Comparison of ENCODE assay signal across 8 cellular contexts in the genomic region with DNA sequence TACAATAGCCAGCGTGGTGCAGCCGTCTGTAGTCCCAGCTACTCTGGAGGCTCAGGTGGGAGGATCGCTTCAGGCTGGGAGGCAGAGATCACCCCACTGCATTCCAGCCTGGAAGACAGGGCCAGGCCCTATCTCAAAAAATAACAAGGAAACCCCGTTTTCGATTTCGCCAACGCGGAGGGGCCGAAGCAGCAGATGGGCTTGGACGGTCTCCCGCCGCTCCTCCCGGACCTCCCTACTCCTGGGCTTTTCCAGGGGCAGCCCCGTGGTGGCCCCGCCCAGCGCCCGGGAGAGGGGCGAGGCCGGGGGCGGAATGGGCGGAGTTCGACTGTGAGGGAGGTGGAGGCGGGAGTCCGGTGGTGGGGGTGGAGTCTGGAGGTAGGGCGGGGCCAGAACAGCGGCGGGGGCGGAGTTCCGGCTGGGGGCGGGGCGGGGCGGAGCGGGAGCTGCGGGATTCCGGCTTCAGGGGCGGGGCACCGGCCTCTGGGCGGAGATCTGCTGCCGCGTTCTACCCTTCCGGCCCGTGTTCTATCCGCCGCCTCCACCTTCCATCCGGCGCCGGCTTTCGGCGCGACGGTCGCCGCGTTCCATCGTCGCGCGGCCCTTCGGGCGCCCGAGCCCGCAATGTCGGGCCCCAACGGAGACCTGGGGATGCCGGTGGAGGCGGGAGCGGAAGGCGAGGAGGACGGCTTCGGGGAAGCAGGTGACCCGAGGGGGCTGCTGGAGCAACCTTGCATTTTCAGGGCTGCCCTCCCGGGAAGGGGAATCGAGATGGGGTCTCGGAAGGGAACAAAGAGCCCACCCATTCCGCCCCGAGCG. TPM values are rescaled to one million over a fixed set of nuclear protein-coding genes. Genes with fewer than 3 reads are reported as not detected.
DNase-seq lines count a peak whose midpoint lies in the region; ATAC-seq, FAIRE-seq and TF ChIP-seq lines count a peak whose summit lies in the region.

A gene with protein sequence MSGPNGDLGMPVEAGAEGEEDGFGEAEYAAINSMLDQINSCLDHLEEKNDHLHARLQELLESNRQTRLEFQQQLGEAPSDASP (plus strand): TSS at position 482 of the 819 bp plus-strand sequence. CDS start 143 bp downstream, at position 625.

- peak within 1 kb of the TSS; percentile 94 for H2AFZ ChIP-seq in Karpas-422 (ENCODE audit: low read length)

- FAIRE-seq in RCC 7860 (lab: Jason Lieb, UNC), result no peak

- peak within 1 kb of the TSS; percentile 86 to 90 for H3K4me3 Mint-ChIP-seq in activated T-cell treated with anti-CD3 and anti-CD28 coated beads, Interleukin-2, amount 50 U/mL, for 72 hours

- no peaks in the 10 kb centered on the region for H4K20me1 ChIP-seq in Karpas-422 (ENCODE audit: insufficient read depth, low read depth, low read length)

- no peaks in the 10 kb centered on the region for H3K36me3 ChIP-seq in Karpas-422 (ENCODE audit: insufficient read depth, low read length)
- H3K36me3 ChIP-seq in esophagus muscularis mucosa, result peaks cover 0 to 28% (median 23%) of the 10 kb centered on the region in 4 donors

- peak within 1 kb of the TSS; percentile 100 for H3K9ac ChIP-seq in Karpas-422 (ENCODE audit: low read length)

- no peak for TF ChIP-seq EP300 in esophagus muscularis mucosa (IDR thresholded peaks at IDR 0.05)

- no peaks in the 10 kb centered on the region for H3K9me3 Mint-ChIP-seq in activated T-cell treated with anti-CD3 and anti-CD28 coated beads, Interleukin-2, amount 50 U/mL, for 72 hours

- H3K27me3 Mint-ChIP-seq in activated T-cell treated with anti-CD3 and anti-CD28 coated beads, Interleukin-2, amount 50 U/mL, for 72 hours (ENCODE audit: low read depth), result no peaks in the 10 kb centered on the region

- peak within 1 kb of the TSS; percentile 100 for H3K4me2 ChIP-seq in Karpas-422 (ENCODE audit: low read depth, low read length, poor library complexity, severe bottlenecking)

- H3K36me3 Mint-ChIP-seq in activated T-cell treated with anti-CD3 and anti-CD28 coated beads, Interleukin-2, amount 50 U/mL, for 72 hours (ENCODE audit: insufficient read depth in 2 of 2), result no peaks in the 10 kb centered on the region

- DNase-seq in DMS 273 treated with DMSO at 0.1 percent for 48 hours (lab: John Stamatoyannopoulos, UW), result peak; percentile 74
- DNase-seq in Karpas-422, result peak; percentile 97
- peak; percentile 85 for DNase-seq in RCC 7860 (ENCODE audit: low spot score)
- peak; percentile 96 to 97 for DNase-seq in activated T-cell treated with anti-CD3 and anti-CD28 coated beads, Interleukin-2, amount 50 U/mL, for 72 hours
- DNase-seq in esophagus muscularis mucosa (ENCODE audit: extremely low spot score), result peak; percentile 98
- DNase-seq in myocyte (ENCODE audit: low read depth), result peak; percentile 92
- peak; percentile 82 to 90 for DNase-seq in stimulated activated CD8-positive, alpha-beta memory T cell treated with anti-CD3 and anti-CD28 coated beads, Interleukin-7, amount 100 ng/mL, for 4 hours (ENCODE audit: low read depth in 2 of 2)

- H3K27me3 ChIP-seq in Karpas-422 (ENCODE audit: low read length) (no peaks in the 10 kb centered on the region), esophagus muscularis mucosa (no peaks in the 10 kb centered on the region)

- peak in 1 of 3 experiments; percentile 6 for TF ChIP-seq CTCF in esophagus muscularis mucosa (IDR thresholded peaks at IDR 0.05)

- H3K27ac ChIP-seq in Karpas-422 (ENCODE audit: low read length) (no peak within 1 kb of the TSS), esophagus muscularis mucosa (replicated peaks in 1 of 4) (peak within 1 kb of the TSS; percentile 71 to 83 (median 77))

- peak; percentile 73 for ATAC-seq in GM21717 (IDR thresholded peaks at IDR 0.05; ENCODE audit: unreplicated experiment)
- ATAC-seq in activated T-cell treated with anti-CD3 and anti-CD28 coated beads, Interleukin-2, amount 50 U/mL, for 72 hours (replicated peaks in 1 of 2), result peak; percentile 93

- peaks cover 13% of the 10 kb centered on the region for H3K4me1 ChIP-seq in Karpas-422 (ENCODE audit: low read length)
- H3K4me1 ChIP-seq in esophagus muscularis mucosa, result peaks cover 20 to 29% (median 22%) of the 10 kb centered on the region in 4 donors

- TF ChIP-seq POLR2A in esophagus muscularis mucosa (IDR thresholded peaks at IDR 0.05; ENCODE audit: low read depth), result peak; percentile 51

- peaks cover 20% of the 10 kb centered on the region for H3K4me1 Mint-ChIP-seq in activated T-cell treated with anti-CD3 and anti-CD28 coated beads, Interleukin-2, amount 50 U/mL, for 72 hours (ENCODE audit: low read depth)

- no peaks in the 10 kb centered on the region for H3K9me2 ChIP-seq in Karpas-422 (replicated peaks; ENCODE audit: insufficient read depth, low read length)

- intact Hi-C loops in esophagus muscularis mucosa (cut with DNase I), result no loop called here

- H3K4me3 ChIP-seq in Karpas-422 (ENCODE audit: low read length), result peak within 1 kb of the TSS; percentile 99
- H3K4me3 ChIP-seq in esophagus muscularis mucosa, result peak within 1 kb of the TSS; percentile 74 to 84 (median 77)

- peaks cover 14% of the 10 kb centered on the region for H3K79me2 ChIP-seq in Karpas-422 (ENCODE audit: low read length)

- under 1% methylated on average over 50 of the region's 77 CpGs for WGBS in esophagus muscularis mucosa

- peak within 1 kb of the TSS; percentile 82 for H3K27ac Mint-ChIP-seq in activated T-cell treated with anti-CD3 and anti-CD28 coated beads, Interleukin-2, amount 50 U/mL, for 72 hours

- H3K9me3 ChIP-seq in Karpas-422 (ENCODE audit: low read length) (no peaks in the 10 kb centered on the region), esophagus muscularis mucosa (no peaks in the 10 kb centered on the region)

RNA-seq across cellular contexts. Expression of the gene that starts here (rescaled TPM):
- 154 and 209 TPM in 2 replicates for total RNA-seq in Karpas-422 (2014; rRNA removed; shearing (Covaris generic); ENCODE audit: low replicate concordance)
- 10 to 100 TPM; 72.9 to 81.4 TPM for total RNA-seq in activated T-cell treated with anti-CD3 and anti-CD28 coated beads, Interleukin-2, amount 50 U/mL, for 72 hours
- total RNA-seq in esophagus muscularis mucosa (100 to 1,000 TPM; 132 to 213 (median 148) TPM), myocyte (286 and 586 TPM in 2 replicates)
- 116 TPM for polyA plus RNA-seq in myocyte (2012)
